ENCODE assay signal across 24 cellular contexts in genomic region chr15:57647071-57647790, GRCh38. TPM values are rescaled to one million over a fixed set of nuclear protein-coding genes. Genes with fewer than 3 reads are reported as not detected.
DNase-seq lines count a peak whose midpoint lies in the region; ATAC-seq and TF ChIP-seq lines count a peak whose summit lies in the region.
"Had no signal": no experiment of that assay in that cellular context is flagged by ENCODE, and none has a peak within 500 bp of the region (broad histone marks: within the 10 kb centered on the region; RNA-seq: fewer than 3 reads in every experiment).

No MANE protein-coding gene starts in this region.

- no peaks in the 10 kb centered on the region for H3K36me3 ChIP-seq in CD8-positive, alpha-beta T cell (ENCODE audit: insufficient read depth, low read length)
- H3K36me3 ChIP-seq: right lobe of liver, tibial nerve, WERI-Rb-1 had no signal

- no peak for TF ChIP-seq CTCF in endothelial cell (IDR thresholded peaks at IDR 0.05; ENCODE audit: unreplicated experiment)
- no peak for TF ChIP-seq CTCF in CD8-positive, alpha-beta T cell (IDR thresholded peaks at IDR 0.05)

- DNase-seq in endothelial cell (ENCODE audit: low spot score) (no peak), kidney glomerular epithelial cell (lab: John Stamatoyannopoulos, UW) (peak; percentile 7), GM03348 (ENCODE audit: low spot score) (no peak), COR-L47 (lab: John Stamatoyannopoulos, UW) (no peak)
- no peak for DNase-seq in stimulated activated naive B cell treated with anti-CD40 and anti-IgM and Interleukin-4, amounts not matched to agents 10 μg/mL and 1 μg/mL and 100 μg/mL, for 72 hours
- DNase-seq in CD8-positive, alpha-beta T cell = no peak
- DNase-seq: activated CD4-positive, alpha-beta T cell treated with anti-CD3 and anti-CD28 coated beads, Interleukin-2, amount 50 U/mL, for 4 hours; activated naive CD4-positive, alpha-beta T cell treated with anti-CD3 and anti-CD28 coated beads for 36 hours; activated T-cell treated with anti-CD3 and anti-CD28 coated beads for 4 hours; DND-41; effector memory CD8-positive, alpha-beta T cell; hypothalamus; NCI-H1436; NCI-H2171 treated with DMSO at 0.1 percent for 48 hours; NCI-H774; right lobe of liver; T-helper 2 cell; WERI-Rb-1 had no signal

- no peaks in the 10 kb centered on the region for H3K9me3 Mint-ChIP-seq in endothelial cell (ENCODE audit: unreplicated experiment)
- peaks cover 0 to 2% of the 10 kb centered on the region in 2 donors for H3K9me3 Mint-ChIP-seq in stimulated activated naive B cell treated with anti-CD40 and anti-IgM and Interleukin-4, amounts not matched to agents 10 μg/mL and 1 μg/mL and 100 μg/mL, for 72 hours
- no peaks in the 10 kb centered on the region for H3K9me3 Mint-ChIP-seq in CD8-positive, alpha-beta T cell
- H3K9me3 Mint-ChIP-seq: activated naive CD4-positive, alpha-beta T cell treated with anti-CD3 and anti-CD28 coated beads for 36 hours; effector memory CD8-positive, alpha-beta T cell; stimulated activated effector memory CD8-positive, alpha-beta T cell treated with anti-CD3 and anti-CD28 coated beads, Interleukin-12 subunit alpha, Interleukin-12 subunit beta, amount 100 ng/mL, for 72 hours had no signal

- no peak overlapping the region for H3K4me3 ChIP-seq in CD8-positive, alpha-beta T cell (ENCODE audit: low read depth, low read length)
- H3K4me3 ChIP-seq: right lobe of liver, tibial nerve had no signal

- intact Hi-C loops in CD8-positive, alpha-beta T cell (cut with DNase I, micrococcal nuclease) = no loop called here

- ATAC-seq in GM21529 (IDR thresholded peaks at IDR 0.05; ENCODE audit: unreplicated experiment) (peak; percentile 45), HG02970 (IDR thresholded peaks at IDR 0.05; ENCODE audit: low FRiP score, unreplicated experiment) (no peak)
- ATAC-seq in stimulated activated naive B cell treated with anti-CD40 and anti-IgM and Interleukin-4, amounts not matched to agents 10 μg/mL and 1 μg/mL and 100 μg/mL, for 72 hours (replicated peaks) = peak; percentile 93 to 96
- ATAC-seq in CD8-positive, alpha-beta T cell = no peak
- ATAC-seq: effector memory CD8-positive, alpha-beta T cell; stimulated activated effector memory CD8-positive, alpha-beta T cell treated with anti-CD3 and anti-CD28 coated beads, Interleukin-12 subunit alpha, Interleukin-12 subunit beta, amount 100 ng/mL, for 72 hours had no signal

- CTCF ChIA-PET in CD8-positive, alpha-beta T cell (lab: Charles Lee) = interaction anchor here (0.8 to 1.0 kb wide), 2 partner anchors 16 to 19 kb away, joined by 3 to 4 read pairs; no protein-coding TSS in a partner anchor

- peaks cover 44% of the 10 kb centered on the region for H3K36me3 Mint-ChIP-seq in endothelial cell (ENCODE audit: low read depth, unreplicated experiment)
- peaks cover 13 to 17% of the 10 kb centered on the region in 2 donors for H3K36me3 Mint-ChIP-seq in stimulated activated naive B cell treated with anti-CD40 and anti-IgM and Interleukin-4, amounts not matched to agents 10 μg/mL and 1 μg/mL and 100 μg/mL, for 72 hours
- H3K36me3 Mint-ChIP-seq in CD8-positive, alpha-beta T cell = no peaks in the 10 kb centered on the region
- H3K36me3 Mint-ChIP-seq: stimulated activated effector memory CD8-positive, alpha-beta T cell treated with anti-CD3 and anti-CD28 coated beads, Interleukin-12 subunit alpha, Interleukin-12 subunit beta, amount 100 ng/mL, for 72 hours had no signal

- no peaks in the 10 kb centered on the region for H3K4me1 ChIP-seq in CD8-positive, alpha-beta T cell (ENCODE audit: insufficient read depth, low read length)
- H3K4me1 ChIP-seq: right lobe of liver, tibial nerve had no signal

- no peaks in the 10 kb centered on the region for H3K27me3 ChIP-seq in CD8-positive, alpha-beta T cell (ENCODE audit: insufficient read depth, low read length)
- H3K27me3 ChIP-seq: right lobe of liver, tibial nerve had no signal

- no peaks in the 10 kb centered on the region for H3K9me3 ChIP-seq in CD8-positive, alpha-beta T cell (ENCODE audit: low read length)
- H3K9me3 ChIP-seq: right lobe of liver, tibial nerve had no signal

- peak overlapping the region; percentile 45 for H3K27ac Mint-ChIP-seq in endothelial cell (ENCODE audit: unreplicated experiment)
- H3K27ac Mint-ChIP-seq in stimulated activated naive B cell treated with anti-CD40 and anti-IgM and Interleukin-4, amounts not matched to agents 10 μg/mL and 1 μg/mL and 100 μg/mL, for 72 hours = peak overlapping the region; percentile 15
- no peak overlapping the region for H3K27ac Mint-ChIP-seq in CD8-positive, alpha-beta T cell
- H3K27ac Mint-ChIP-seq: activated naive CD4-positive, alpha-beta T cell treated with anti-CD3 and anti-CD28 coated beads for 36 hours; effector memory CD8-positive, alpha-beta T cell; stimulated activated effector memory CD8-positive, alpha-beta T cell treated with anti-CD3 and anti-CD28 coated beads, Interleukin-12 subunit alpha, Interleukin-12 subunit beta, amount 100 ng/mL, for 72 hours had no signal

- peaks cover 5% of the 10 kb centered on the region for H3K27me3 Mint-ChIP-seq in endothelial cell (ENCODE audit: unreplicated experiment)
- no peaks in the 10 kb centered on the region for H3K27me3 Mint-ChIP-seq in stimulated activated naive B cell treated with anti-CD40 and anti-IgM and Interleukin-4, amounts not matched to agents 10 μg/mL and 1 μg/mL and 100 μg/mL, for 72 hours
- H3K27me3 Mint-ChIP-seq in CD8-positive, alpha-beta T cell (ENCODE audit: low read depth) = peaks cover 9% of the 10 kb centered on the region

- POLR2A ChIA-PET in CD8-positive, alpha-beta T cell (lab: Charles Lee) = no interaction called here

- no peak overlapping the region for H3K27ac ChIP-seq in CD8-positive, alpha-beta T cell (ENCODE audit: low read depth, low read length)
- H3K27ac ChIP-seq: HL-60, right lobe of liver, tibial nerve, WERI-Rb-1 had no signal

- no peak overlapping the region for H3K4me3 Mint-ChIP-seq in endothelial cell (ENCODE audit: unreplicated experiment)
- H3K4me3 Mint-ChIP-seq in stimulated activated naive B cell treated with anti-CD40 and anti-IgM and Interleukin-4, amounts not matched to agents 10 μg/mL and 1 μg/mL and 100 μg/mL, for 72 hours = peak overlapping the region; percentile 36 to 70
- no peak overlapping the region for H3K4me3 Mint-ChIP-seq in CD8-positive, alpha-beta T cell
- H3K4me3 Mint-ChIP-seq: activated naive CD4-positive, alpha-beta T cell treated with anti-CD3 and anti-CD28 coated beads for 36 hours; effector memory CD8-positive, alpha-beta T cell; stimulated activated effector memory CD8-positive, alpha-beta T cell treated with anti-CD3 and anti-CD28 coated beads, Interleukin-12 subunit alpha, Interleukin-12 subunit beta, amount 100 ng/mL, for 72 hours had no signal

- peaks cover 13% of the 10 kb centered on the region for H3K4me1 Mint-ChIP-seq in endothelial cell (ENCODE audit: unreplicated experiment)
- peaks cover 20 to 49% of the 10 kb centered on the region in 2 donors for H3K4me1 Mint-ChIP-seq in stimulated activated naive B cell treated with anti-CD40 and anti-IgM and Interleukin-4, amounts not matched to agents 10 μg/mL and 1 μg/mL and 100 μg/mL, for 72 hours
- no peaks in the 10 kb centered on the region for H3K4me1 Mint-ChIP-seq in CD8-positive, alpha-beta T cell (ENCODE audit: low read depth)
- H3K4me1 Mint-ChIP-seq: stimulated activated effector memory CD8-positive, alpha-beta T cell treated with anti-CD3 and anti-CD28 coated beads, Interleukin-12 subunit alpha, Interleukin-12 subunit beta, amount 100 ng/mL, for 72 hours had no signal

RNA-seq across cellular contexts. Expression of gene MYZAP, which starts 55.5 kb away (rescaled TPM):
- total RNA-seq in endothelial cell (ENCODE audit: unreplicated experiment) = 55.3 TPM
- under 1 TPM in 1 of 2 experiments, not detected in 1; 0.31 TPM for total RNA-seq in CD8-positive, alpha-beta T cell
- total RNA-seq: IMR-90 had no signal

RNA-seq across cellular contexts. Expression of gene POLR2M, which starts 59.3 kb away (rescaled TPM):
- 70.8 TPM for total RNA-seq in endothelial cell (ENCODE audit: unreplicated experiment)
- total RNA-seq in CD8-positive, alpha-beta T cell = 100 to 1,000 TPM in 1 of 2 experiments, 10 to 100 TPM in 1; 96.7 to 103 TPM

Comparison
In these comparisons a context has a peak if more than half of its experiments do, and no peak if none do; other contexts are left out.
1. ATAC-seq: peak in GM21529 (single experiment) and stimulated activated naive B cell treated with anti-CD40 and anti-IgM and Interleukin-4, amounts not matched to agents 10 μg/mL and 1 μg/mL and 100 μg/mL, for 72 hours (2 of 2); none in HG02970 (single experiment) and CD8-positive, alpha-beta T cell (single experiment).
2. H3K4me3 Mint-ChIP-seq: peak in stimulated activated naive B cell treated with anti-CD40 and anti-IgM and Interleukin-4, amounts not matched to agents 10 μg/mL and 1 μg/mL and 100 μg/mL, for 72 hours (2 of 2); none in endothelial cell (single experiment) and CD8-positive, alpha-beta T cell (single experiment).
3. RNA of gene MYZAP, which starts 55.5 kb away (total RNA-seq): 55.3 TPM in endothelial cell (single experiment); 0.31 TPM in CD8-positive, alpha-beta T cell; every median in the first group is over 10 times any median in the second.